Comparison of ENCODE assay signal across 7 cellular contexts in the genomic region with DNA sequence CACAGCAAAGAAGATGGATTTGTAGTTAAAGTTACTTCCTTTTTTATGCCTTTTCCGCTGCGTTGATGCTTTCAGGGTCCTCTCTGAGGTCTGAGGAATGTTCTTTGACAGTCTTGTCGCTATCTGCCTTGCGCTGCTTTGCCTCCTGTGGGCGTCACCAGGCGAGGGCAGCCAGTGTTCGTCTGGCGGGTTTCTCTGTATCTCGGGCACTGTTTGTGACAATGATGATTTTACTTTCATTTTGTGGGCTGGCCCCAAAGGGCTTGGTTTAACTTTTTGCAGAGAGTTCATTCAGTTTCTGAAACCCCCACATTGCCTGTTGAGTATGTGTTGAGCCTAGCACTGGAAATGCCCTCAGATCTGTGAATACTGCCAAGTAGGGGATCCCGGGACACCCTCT. TPM values are rescaled to one million over a fixed set of nuclear protein-coding genes. Genes with fewer than 3 reads are reported as not detected.
A peak's percentile ranks its signal among the peaks of the same experiment; 100 is the strongest.
DNase-seq lines count a peak whose midpoint lies in the region; ATAC-seq and TF ChIP-seq lines count a peak whose summit lies in the region.

No MANE protein-coding gene starts in this region.

- no peaks in the 10 kb centered on the region for H3K27me3 ChIP-seq in left lung

- H3K27me3 Mint-ChIP-seq in mesothelial cell of epicardium (ENCODE audit: low read depth), result no peaks in the 10 kb centered on the region

- DNase-seq in activated T-helper 1 cell treated with Interleukin-2 at 50 U/mL for 16 hours (ENCODE audit: low read depth) (peak; percentile 48), left lung (peak in 1 of 2 donors; percentile 84), mesothelial cell of epicardium (ENCODE audit: low spot score in 2 of 2, unreplicated experiment in 2 of 2) (no peak), NCI-H526 treated with DMSO at 0.1 percent for 48 hours (lab: John Stamatoyannopoulos, UW) (no peak)
- peak; percentile 81 for DNase-seq in stimulated activated CD8-positive, alpha-beta memory T cell treated with anti-CD3 and anti-CD28 coated beads, Interleukin-4, amount 100 ng/mL, for 48 hours

- peaks cover 31 to 66% of the 10 kb centered on the region in 2 donors for H3K4me1 ChIP-seq in left lung

- no peak overlapping the region for H3K4me3 Mint-ChIP-seq in mesothelial cell of epicardium

- H3K36me3 Mint-ChIP-seq in mesothelial cell of epicardium, result peaks cover 14% of the 10 kb centered on the region

- H3K4me3 ChIP-seq in left lung, result peak overlapping the region in 1 of 2 donors; percentile 33

- no peaks in the 10 kb centered on the region for H3K9me3 Mint-ChIP-seq in mesothelial cell of epicardium

- H3K27ac ChIP-seq in KOPT-K1 (ENCODE audit: low read depth, low read length, poor library complexity, severe bottlenecking) (peak overlapping the region; percentile 74), left lung (peak overlapping the region in 1 of 2 donors; percentile 46)

- peak; percentile 82 for ATAC-seq in GM21447 (IDR thresholded peaks at IDR 0.05; ENCODE audit: unreplicated experiment)
- ATAC-seq in left lung, result peak; percentile 13

- H3K4me1 Mint-ChIP-seq in mesothelial cell of epicardium, result peaks cover 16% of the 10 kb centered on the region

- peaks cover 41% of the 10 kb centered on the region for H3K36me3 ChIP-seq in KOPT-K1 (ENCODE audit: insufficient read depth, low read length)
- peaks cover 0 to 31% of the 10 kb centered on the region in 2 donors for H3K36me3 ChIP-seq in left lung

- TF ChIP-seq CTCF in left lung (IDR thresholded peaks at IDR 0.05), result no peak
- no peak for TF ChIP-seq CTCF in mesothelial cell of epicardium (IDR thresholded peaks at IDR 0.05; ENCODE audit: unreplicated experiment)

- H3K27ac Mint-ChIP-seq in mesothelial cell of epicardium, result no peak overlapping the region

- intact Hi-C loops in left lung (cut with DNase I), result no loop called here

- H3K9me3 ChIP-seq in KOPT-K1 (ENCODE audit: insufficient read depth, low read length, poor library complexity, severe bottlenecking) (no peaks in the 10 kb centered on the region), left lung (no peaks in the 10 kb centered on the region)

RNA-seq across cellular contexts. Expression of a gene that starts 24.6 kb away (rescaled TPM):
- total RNA-seq in left lung (10 to 100 TPM; 58.2 to 69.8 TPM), mesothelial cell of epicardium (50.5 to 54.6 TPM (median 51.8 TPM) in 3 replicates)

Comparison
In these comparisons a context has a peak if more than half of its experiments do, and no peak if none do; other contexts are left out.
1. DNase-seq: peak in activated T-helper 1 cell treated with Interleukin-2 at 50 U/mL for 16 hours (single experiment) and stimulated activated CD8-positive, alpha-beta memory T cell treated with anti-CD3 and anti-CD28 coated beads, Interleukin-4, amount 100 ng/mL, for 48 hours (single experiment); none in mesothelial cell of epicardium (0 of 2) and NCI-H526 treated with DMSO at 0.1 percent for 48 hours (single experiment).